ENCODE assay signal across 18 cellular contexts in genomic region chr4:186689476-186689875, GRCh38. TPM values are rescaled to one million over a fixed set of nuclear protein-coding genes. Genes with fewer than 3 reads are reported as not detected.
DNase-seq lines count a peak whose midpoint lies in the region; ATAC-seq and TF ChIP-seq lines count a peak whose summit lies in the region.
"Had no signal": no experiment of that assay in that cellular context is flagged by ENCODE, and none has a peak within 500 bp of the region (broad histone marks: within the 10 kb centered on the region; RNA-seq: fewer than 3 reads in every experiment).

No MANE protein-coding gene starts in this region.

- intact Hi-C loops in activated CD4-positive, alpha-beta T cell treated with anti-CD3 and anti-CD28 coated beads, Interleukin-2, amount 10 ng/mL, durations not matched to agents 24 days and 14 days (cut with micrococcal nuclease), result no loop called here

- H3K27me3 ChIP-seq in HUES6 (ENCODE audit: control insufficient read depth, insufficient read depth, low read length) (no peaks in the 10 kb centered on the region; the same call in 1 of the 2 replicates), Peyer's patch (no peaks in the 10 kb centered on the region)
- H3K27me3 ChIP-seq: brain microvascular endothelial cell, pancreas had no signal

- H3K4me1 Mint-ChIP-seq in chondrocyte (ENCODE audit: low read depth), result peaks cover 77% of the 10 kb centered on the region
- no peaks in the 10 kb centered on the region for H3K4me1 Mint-ChIP-seq in activated CD4-positive, alpha-beta T cell treated with anti-CD3 and anti-CD28 coated beads, Interleukin-2, amount 10 ng/mL, durations not matched to agents 24 days and 14 days
- H3K4me1 Mint-ChIP-seq: activated CD4-positive, alpha-beta memory T cell treated with anti-CD3 and anti-CD28 coated beads, Interleukin-2, amount 10 ng/mL, durations not matched to agents 7 days and 5 days; memory B cell; stimulated activated memory B cell treated with anti-CD40 and anti-IgM and Interleukin-4, amounts not matched to agents 10 μg/mL and 1 μg/mL and 100 μg/mL, for 72 hours had no signal

- DNase-seq in AG10803 (ENCODE audit: low read depth), result peak; percentile 47
- DNase-seq in chondrocyte (ENCODE audit: low spot score), result no peak
- DNase-seq in medulla oblongata (ENCODE audit: extremely low spot score), result peak; percentile 57
- no peak for DNase-seq in NCI-H446 (lab: John Stamatoyannopoulos, UW)
- DNase-seq in activated CD4-positive, alpha-beta T cell treated with anti-CD3 and anti-CD28 coated beads, Interleukin-2, amount 10 ng/mL, durations not matched to agents 24 days and 14 days, result no peak
- DNase-seq in Peyer's patch, result no peak
- DNase-seq: activated CD4-positive, alpha-beta memory T cell treated with anti-CD3 and anti-CD28 coated beads, Interleukin-2, amount 10 ng/mL, durations not matched to agents 7 days and 5 days; activated gamma-delta T cell; brain microvascular endothelial cell; KG1; NCI-H2081 treated with DMSO at 0.1 percent for 48 hours had no signal

- H3K27ac ChIP-seq in HUES6 (ENCODE audit: low read depth, low read length), result peak overlapping the region; percentile 77
- H3K27ac ChIP-seq in Peyer's patch, result no peak overlapping the region
- H3K27ac ChIP-seq: brain microvascular endothelial cell, RWPE1 had no signal

- peak overlapping the region; percentile 85 for H3K27ac Mint-ChIP-seq in chondrocyte (ENCODE audit: unreplicated experiment)
- no peak overlapping the region for H3K27ac Mint-ChIP-seq in activated CD4-positive, alpha-beta T cell treated with anti-CD3 and anti-CD28 coated beads, Interleukin-2, amount 10 ng/mL, durations not matched to agents 24 days and 14 days
- H3K27ac Mint-ChIP-seq: activated CD4-positive, alpha-beta memory T cell treated with anti-CD3 and anti-CD28 coated beads, Interleukin-2, amount 10 ng/mL, durations not matched to agents 7 days and 5 days; memory B cell; stimulated activated memory B cell treated with anti-CD40 and anti-IgM and Interleukin-4, amounts not matched to agents 10 μg/mL and 1 μg/mL and 100 μg/mL, for 72 hours; T-helper 2 cell treated with Interferon-gamma antibody and Interleukin-4, amounts not matched to agents 5 μg/mL and 100 μg/mL, for 36 hours had no signal

- H3K4me1 ChIP-seq in HUES6 (ENCODE audit: control insufficient read depth, insufficient read depth, low read length) (peaks cover 52% of the 10 kb centered on the region), Peyer's patch (peaks cover 0 to 21% (median 0%) of the 10 kb centered on the region in 4 donors)

- TF ChIP-seq POLR2A in Peyer's patch (IDR thresholded peaks at IDR 0.05), result no peak

- no peak overlapping the region for H3K4me3 Mint-ChIP-seq in chondrocyte (ENCODE audit: unreplicated experiment)
- no peak overlapping the region for H3K4me3 Mint-ChIP-seq in activated CD4-positive, alpha-beta T cell treated with anti-CD3 and anti-CD28 coated beads, Interleukin-2, amount 10 ng/mL, durations not matched to agents 24 days and 14 days
- H3K4me3 Mint-ChIP-seq: activated CD4-positive, alpha-beta memory T cell treated with anti-CD3 and anti-CD28 coated beads, Interleukin-2, amount 10 ng/mL, durations not matched to agents 7 days and 5 days; memory B cell; stimulated activated memory B cell treated with anti-CD40 and anti-IgM and Interleukin-4, amounts not matched to agents 10 μg/mL and 1 μg/mL and 100 μg/mL, for 72 hours; T-helper 2 cell treated with Interferon-gamma antibody and Interleukin-4, amounts not matched to agents 5 μg/mL and 100 μg/mL, for 36 hours had no signal

- H3K36me3 ChIP-seq in HUES6 (ENCODE audit: control insufficient read depth, insufficient read depth, low read length) (peaks cover 18% of the 10 kb centered on the region), Peyer's patch (peaks cover 0 to 9% (median 0%) of the 10 kb centered on the region in 3 donors)
- H3K36me3 ChIP-seq: pancreas had no signal

- H3K9me3 ChIP-seq in HUES6 (ENCODE audit: control insufficient read depth, insufficient read depth, low read depth, low read length), result no peaks in the 10 kb centered on the region
- H3K9me3 ChIP-seq in Peyer's patch, result no peaks in the 10 kb centered on the region
- H3K9me3 ChIP-seq: pancreas had no signal

- no peak for ATAC-seq in HG03469 (IDR thresholded peaks at IDR 0.05; ENCODE audit: unreplicated experiment)
- ATAC-seq: stimulated activated memory B cell treated with anti-CD40 and anti-IgM and Interleukin-4, amounts not matched to agents 10 μg/mL and 1 μg/mL and 100 μg/mL, for 72 hours had no signal

- H3K4me3 ChIP-seq in AG10803 (ENCODE audit: low read length) (no peak overlapping the region), HUES6 (ENCODE audit: low read depth, low read length) (0 out of 2 replicates have a peak overlapping the region, but pooled peaks have one; percentile 27), Peyer's patch (no peak overlapping the region)
- H3K4me3 ChIP-seq: pancreas had no signal

- H3K9me3 Mint-ChIP-seq in chondrocyte (ENCODE audit: low read depth), result peaks cover 2% of the 10 kb centered on the region
- peaks cover 12% of the 10 kb centered on the region for H3K9me3 Mint-ChIP-seq in activated CD4-positive, alpha-beta T cell treated with anti-CD3 and anti-CD28 coated beads, Interleukin-2, amount 10 ng/mL, durations not matched to agents 24 days and 14 days

- no peaks in the 10 kb centered on the region for H3K27me3 Mint-ChIP-seq in chondrocyte (ENCODE audit: low read depth)
- no peaks in the 10 kb centered on the region for H3K27me3 Mint-ChIP-seq in activated CD4-positive, alpha-beta T cell treated with anti-CD3 and anti-CD28 coated beads, Interleukin-2, amount 10 ng/mL, durations not matched to agents 24 days and 14 days
- H3K27me3 Mint-ChIP-seq: activated CD4-positive, alpha-beta memory T cell treated with anti-CD3 and anti-CD28 coated beads, Interleukin-2, amount 10 ng/mL, durations not matched to agents 7 days and 5 days; stimulated activated memory B cell treated with anti-CD40 and anti-IgM and Interleukin-4, amounts not matched to agents 10 μg/mL and 1 μg/mL and 100 μg/mL, for 72 hours had no signal

- TF ChIP-seq CTCF in AG10803 (conservative IDR thresholded peaks at IDR 0.05; ENCODE audit: low read length), result no peak
- TF ChIP-seq CTCF in chondrocyte (IDR thresholded peaks at IDR 0.05), result no peak
- TF ChIP-seq CTCF in Peyer's patch (IDR thresholded peaks at IDR 0.05), result no peak

- peaks cover 17% of the 10 kb centered on the region for H3K36me3 Mint-ChIP-seq in chondrocyte (ENCODE audit: low read depth)
- H3K36me3 Mint-ChIP-seq in activated CD4-positive, alpha-beta T cell treated with anti-CD3 and anti-CD28 coated beads, Interleukin-2, amount 10 ng/mL, durations not matched to agents 24 days and 14 days (ENCODE audit: low read depth), result no peaks in the 10 kb centered on the region
- H3K36me3 Mint-ChIP-seq: memory B cell; stimulated activated memory B cell treated with anti-CD40 and anti-IgM and Interleukin-4, amounts not matched to agents 10 μg/mL and 1 μg/mL and 100 μg/mL, for 72 hours had no signal

- H3K9ac ChIP-seq in HUES6 (ENCODE audit: low read length), result peak overlapping the region; percentile 51

RNA-seq across cellular contexts. Expression of gene FAT1, which starts 34.2 kb away (rescaled TPM):
- 663 to 672 TPM (median 671 TPM) in 3 replicates for total RNA-seq in chondrocyte
- total RNA-seq in activated CD4-positive, alpha-beta T cell treated with anti-CD3 and anti-CD28 coated beads, Interleukin-2, amount 10 ng/mL, durations not matched to agents 24 days and 14 days, result 0.07 and 0.28 TPM in 2 replicates
- total RNA-seq in Peyer's patch, result 100 to 1,000 TPM in 3 of 4 donors, 10 to 100 TPM in 1; 88.3 to 580 (median 468) TPM

Comparison
In these comparisons a context has a peak if more than half of its experiments do, and no peak if none do; other contexts are left out.
1. DNase-seq: peak in AG10803 (single experiment) and medulla oblongata (single experiment); none in chondrocyte (single experiment), NCI-H446 (0 of 2), activated CD4-positive, alpha-beta T cell treated with anti-CD3 and anti-CD28 coated beads, Interleukin-2, amount 10 ng/mL, durations not matched to agents 24 days and 14 days (single experiment) and Peyer's patch (0 of 3).
2. RNA of gene FAT1, which starts 34.2 kb away (total RNA-seq): 663 to 672 TPM in chondrocyte and 88.3 to 580 TPM in Peyer's patch; 0.07 to 0.28 TPM in activated CD4-positive, alpha-beta T cell treated with anti-CD3 and anti-CD28 coated beads, Interleukin-2, amount 10 ng/mL, durations not matched to agents 24 days and 14 days; every median in the first group is over 10 times any median in the second.